Comparison of ENCODE assay signal across 25 cellular contexts in genomic region chr3:116103868-116104530, GRCh38.
DNase-seq lines count a peak whose midpoint lies in the region; ATAC-seq, FAIRE-seq and TF ChIP-seq lines count a peak whose summit lies in the region.
"Had no signal": no experiment of that assay in that cellular context is flagged by ENCODE, and none has a peak within 500 bp of the region (broad histone marks: within the 10 kb centered on the region; RNA-seq: fewer than 3 reads in every experiment).

No MANE protein-coding gene starts in this region.

- DNase-seq in SK-N-SH (peak; percentile 50), SK-N-DZ (ENCODE audit: low spot score) (peak; percentile 15), keratinocyte (ENCODE audit: low read depth, low spot score) (no peak), retina (peak; percentile 18), T-helper 1 cell (no peak), inferior parietal cortex (ENCODE audit: extremely low spot score) (no peak)
- DNase-seq: 8988T; AML-193; CD8-positive, alpha-beta memory T cell; DMS53; MG63; NCI-H1417; NCI-H187 treated with DMSO at 0.1 percent for 48 hours; NCI-H2107; NCI-H2227 treated with DMSO at 0.1 percent for 48 hours; NCI-H510A treated with DMSO at 0.1 percent for 48 hours; NCI-H748 treated with DMSO at 0.1 percent for 48 hours; SHP77 treated with DMSO at 0.1 percent for 48 hours had no signal

- H3K79me2 ChIP-seq in SK-N-SH (ENCODE audit: insufficient read depth) (no peaks in the 10 kb centered on the region), keratinocyte (ENCODE audit: control insufficient read depth, insufficient read depth, low read length) (no peaks in the 10 kb centered on the region)

- no peak overlapping the region for H3K9ac ChIP-seq in SK-N-SH
- H3K9ac ChIP-seq in keratinocyte (ENCODE audit: control insufficient read depth, extremely low read depth, insufficient read depth, low read length): no peak overlapping the region

- H3K4me1 ChIP-seq in SK-N-SH (ENCODE audit: control insufficient read depth in 1 of 2, insufficient read depth in 2 of 2, low read depth in 1 of 2, low read length in 1 of 2) (peaks cover 8 to 11% of the 10 kb centered on the region in 2 experiments; a peak in 3 of 4 replicates), keratinocyte (ENCODE audit: control insufficient read depth, extremely low read depth, insufficient read depth, low read length) (no peaks in the 10 kb centered on the region)

- peak in 1 of 2 experiments; percentile 71; a peak in 2 of 4 replicates for TF ChIP-seq EP300 in SK-N-SH (IDR thresholded peaks at IDR 0.05; ENCODE audit: borderline replicate concordance in 1 of 2, low read depth in 1 of 2, low read length in 1 of 2)

- H4K20me1 ChIP-seq in SK-N-SH (ENCODE audit: insufficient read depth): no peaks in the 10 kb centered on the region
- no peaks in the 10 kb centered on the region for H4K20me1 ChIP-seq in keratinocyte (ENCODE audit: control insufficient read depth, extremely low read depth, insufficient read depth, low read length)

- FAIRE-seq in keratinocyte (lab: Jason Lieb, UNC): no peak
- FAIRE-seq: D721Med, H1 had no signal

- TF ChIP-seq RAD21 in SK-N-SH (IDR thresholded peaks at IDR 0.05; ENCODE audit: low read length): 0 out of 2 replicates have a peak, but pooled peaks have one; percentile 6

- no peaks in the 10 kb centered on the region for H3F3A ChIP-seq in SK-N-SH (replicated peaks; ENCODE audit: insufficient read depth)

- H3K4me3 ChIP-seq in SK-N-SH (ENCODE audit: low read depth in 2 of 2, low read length in 1 of 2) (no peak overlapping the region), keratinocyte (ENCODE audit: control insufficient read depth in 2 of 3, extremely low read depth in 1 of 3, insufficient read depth in 2 of 3, low read depth in 1 of 3, low read length in 3 of 3) (no peak overlapping the region)
- H3K4me3 ChIP-seq: MG63 had no signal

- no peak overlapping the region for H3K4me2 ChIP-seq in SK-N-SH
- no peak overlapping the region for H3K4me2 ChIP-seq in keratinocyte (ENCODE audit: control insufficient read depth, extremely low read depth, insufficient read depth, low read depth, low read length)

- H3K9me2 ChIP-seq in SK-N-SH: no peaks in the 10 kb centered on the region

- 87% methylated on average over 4 of the region's 4 CpGs for WGBS in SK-N-SH (ENCODE audit: low lambda C conversion rate)

- CTCF ChIA-PET in SK-N-SH (lab: Yijun Ruan, JAX): interaction anchor here (0.9 to 1.4 kb wide), 2 partner anchors 21 to 367 kb away, joined by 3 read pairs; no protein-coding TSS in a partner anchor

- no peaks in the 10 kb centered on the region for H3K9me1 ChIP-seq in keratinocyte (ENCODE audit: control insufficient read depth, extremely low read depth, insufficient read depth, low read length)

- no peaks in the 10 kb centered on the region for H3K27me3 ChIP-seq in SK-N-SH (ENCODE audit: insufficient read depth)
- no peaks in the 10 kb centered on the region for H3K27me3 ChIP-seq in keratinocyte (ENCODE audit: control insufficient read depth, extremely low read depth, insufficient read depth, low read length)
- H3K27me3 ChIP-seq: MG63 had no signal

- TF ChIP-seq CTCF in SK-N-SH (IDR thresholded peaks at IDR 0.05): no peak
- no peak for TF ChIP-seq CTCF in keratinocyte (optimal IDR thresholded peaks at IDR 0.05 in 1 of 3, IDR thresholded peaks at IDR 0.05 in 1 of 3, conservative IDR thresholded peaks at IDR 0.05 in 1 of 3; ENCODE audit: extremely low read depth in 1 of 3, insufficient read depth in 2 of 3, low read length in 3 of 3)

- ATAC-seq in SK-N-SH treated with all-trans-retinoic acid at 6 μM for 48 hours: no peak
- no peak for ATAC-seq in GM21528 (IDR thresholded peaks at IDR 0.05; ENCODE audit: low FRiP score, unreplicated experiment)
- ATAC-seq: HCT116 had no signal

- POLR2A ChIA-PET in SK-N-SH (lab: Yijun Ruan, JAX): no interaction called here

- dilution Hi-C loops in keratinocyte (cut with MboI; ENCODE audit: extremely low pct_ligation_motif_present, low sequenced_read_pairs): no loop called here

- H3K27ac ChIP-seq in SK-N-SH (ENCODE audit: low read depth in 2 of 2, low read length in 1 of 2) (peak overlapping the region in 1 of 2 experiments; percentile 82; a peak in 3 of 4 replicates), keratinocyte (ENCODE audit: control insufficient read depth, insufficient read depth, low read length) (no peak overlapping the region)
- H3K27ac ChIP-seq: C4-2B, RWPE1 had no signal

- H2AFZ ChIP-seq in SK-N-SH (ENCODE audit: low read depth): peak overlapping the region; percentile 62; the same call in 1 of the 2 replicates
- H2AFZ ChIP-seq in keratinocyte (ENCODE audit: control insufficient read depth, low read length): peak overlapping the region; percentile 42

- H3K9me3 ChIP-seq in SK-N-SH (no peaks in the 10 kb centered on the region), keratinocyte (ENCODE audit: control insufficient read depth, low read depth, low read length) (no peaks in the 10 kb centered on the region)
- H3K9me3 ChIP-seq: MG63 had no signal

- H3K36me3 ChIP-seq in SK-N-SH (replicated peaks in 1 of 2; ENCODE audit: control insufficient read depth in 1 of 2, insufficient read depth in 2 of 2, low read length in 1 of 2) (no peaks in the 10 kb centered on the region), keratinocyte (ENCODE audit: control insufficient read depth in 2 of 2, extremely low read depth in 1 of 2, insufficient read depth in 2 of 2, low read length in 2 of 2) (no peaks in the 10 kb centered on the region)
- H3K36me3 ChIP-seq: MG63 had no signal

TF ChIP-seq in SK-N-SH, 30 proteins besides CTCF, POLR2A, EP300 and RAD21:
- peak; percentile 59 for TF ChIP-seq RCOR1 (IDR thresholded peaks at IDR 0.05; ENCODE audit: low read length)
- TF ChIP-seq FOXJ3 (CRISPR knock-in tag; IDR thresholded peaks at IDR 0.05): peak; percentile 67
- peak; percentile 92 for TF ChIP-seq GATA2 (CRISPR knock-in tag; IDR thresholded peaks at IDR 0.05)
- peak; percentile 17 for TF ChIP-seq CHD2 (IDR thresholded peaks at IDR 0.05; ENCODE audit: low read length, partially characterized antibody)
- TF ChIP-seq FOXM1 (IDR thresholded peaks at IDR 0.05; ENCODE audit: low read depth): no peak

TF ChIP-seq in SK-N-SH treated with all-trans-retinoic acid at 6 μM for 48 hours, 23 proteins besides CTCF, POLR2A, EP300 and RAD21:
- TF ChIP-seq ZFP3 (CRISPR knock-in tag; IDR thresholded peaks at IDR 0.05) (no peak), POU6F1 (CRISPR knock-in tag; IDR thresholded peaks at IDR 0.05; ENCODE audit: borderline replicate concordance, low read depth) (no peak)

Comparison
In these comparisons a context has a peak if more than half of its experiments do, and no peak if none do; other contexts are left out.
1. DNase-seq: peak in SK-N-SH (single experiment), SK-N-DZ (single experiment) and retina (single experiment); none in keratinocyte (single experiment), T-helper 1 cell (0 of 5) and inferior parietal cortex (single experiment).